Comparison of ENCODE assay signal across 22 cellular contexts in the genomic region with DNA sequence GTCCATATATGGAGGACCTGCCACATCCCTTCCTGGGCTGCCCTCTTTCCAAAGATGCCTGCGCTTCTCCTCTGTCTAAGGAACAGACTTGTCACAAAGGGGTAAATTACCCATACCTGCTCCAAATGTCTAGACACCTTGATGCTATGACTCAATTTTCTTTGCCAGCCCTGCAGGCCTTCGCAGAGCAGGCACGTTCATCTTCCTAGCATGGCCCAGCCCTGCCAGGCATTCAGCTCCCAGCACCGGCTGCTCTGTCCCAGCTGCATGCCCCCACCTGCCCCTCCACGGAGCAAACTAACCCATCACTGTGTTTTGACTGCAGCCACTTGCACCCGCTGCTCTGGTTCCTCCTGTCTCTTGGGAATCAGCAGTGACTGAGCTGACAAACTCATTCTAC.
"Had no signal": no experiment of that assay in that cellular context is flagged by ENCODE, and none has a peak within 500 bp of the region (broad histone marks: within the 10 kb centered on the region; RNA-seq: fewer than 3 reads in every experiment).

No MANE protein-coding gene starts in this region.

- H3K4me3 ChIP-seq: Peyer's patch, SJSA1 had no signal

- H3K4me1 ChIP-seq: Peyer's patch, SJSA1 had no signal

- H3K9me3 ChIP-seq: Peyer's patch, SJSA1 had no signal

- H3K36me3 ChIP-seq: Peyer's patch, SJSA1 had no signal

- H3K27ac ChIP-seq: Peyer's patch, SJSA1 had no signal

- ATAC-seq: activated CD8-positive, alpha-beta T cell treated with anti-CD3 and anti-CD28 coated beads, Interleukin-2, amount 10 ng/mL, durations not matched to agents 7 days and 5 days; SK-N-SH treated with all-trans-retinoic acid at 6 μM for 48 hours; WTC11 had no signal

- DNase-seq: activated CD4-positive, alpha-beta T cell treated with anti-CD3 and anti-CD28 coated beads for 48 hours; activated CD4-positive, alpha-beta T cell treated with anti-CD3 and anti-CD28 coated beads, Interleukin-2, amount 50 U/mL, for 4 hours; activated CD4-positive, CD25-positive, alpha-beta regulatory T cell treated with anti-CD3 and anti-CD28 coated beads, Interleukin-2, amount 50 U/mL, for 72 hours; activated CD8-positive, alpha-beta memory T cell treated with anti-CD3 and anti-CD28 coated beads, Interleukin-2, amount 50 U/mL, for 48 hours; activated CD8-positive, alpha-beta T cell treated with anti-CD3 and anti-CD28 coated beads, Interleukin-2, amount 10 ng/mL, durations not matched to agents 7 days and 5 days; activated naive CD4-positive, alpha-beta T cell treated with anti-CD3 and anti-CD28 coated beads, Interleukin-2, amount 50 U/mL, for 16 hours; activated naive CD8-positive, alpha-beta T cell treated with anti-CD3 and anti-CD28 coated beads, Interleukin-2, amount 10 ng/mL, durations not matched to agents 7 days and 5 days; activated T-cell treated with anti-CD3 and anti-CD28 coated beads, Interleukin-2, amount 50 U/mL, for 1 hour; aorta; Kasumi-1; KBM-7; NCI-H1092; NCI-H1417; NCI-H2029 treated with DMSO at 0.1 percent for 48 hours; NCI-H345; NCI-H510A; Peyer's patch; SHP77; SW 1271 had no signal

- H3K27me3 ChIP-seq: Peyer's patch, SJSA1 had no signal
